In genomic region chr10:6278519-6279120, GRCh38 we compare ENCODE assay signal across 1 cellular context.
TF ChIP-seq lines count a peak whose summit lies in the region.

No MANE protein-coding gene starts in this region.

TF ChIP-seq in HEK293T, 16 proteins besides CTCF, POLR2A, EP300 and RAD21 (continued from another document):
- no peak for TF ChIP-seq TARDBP (IDR thresholded peaks at IDR 0.05)
- TF ChIP-seq FOXM1 (IDR thresholded peaks at IDR 0.05; ENCODE audit: borderline replicate concordance) = no peak
- TF ChIP-seq CTBP1 (IDR thresholded peaks at IDR 0.05; ENCODE audit: borderline replicate concordance) = no peak
- no peak for TF ChIP-seq SP1 (IDR thresholded peaks at IDR 0.05)
